Comparison of ENCODE assay signal across 24 cellular contexts in the genomic region with DNA sequence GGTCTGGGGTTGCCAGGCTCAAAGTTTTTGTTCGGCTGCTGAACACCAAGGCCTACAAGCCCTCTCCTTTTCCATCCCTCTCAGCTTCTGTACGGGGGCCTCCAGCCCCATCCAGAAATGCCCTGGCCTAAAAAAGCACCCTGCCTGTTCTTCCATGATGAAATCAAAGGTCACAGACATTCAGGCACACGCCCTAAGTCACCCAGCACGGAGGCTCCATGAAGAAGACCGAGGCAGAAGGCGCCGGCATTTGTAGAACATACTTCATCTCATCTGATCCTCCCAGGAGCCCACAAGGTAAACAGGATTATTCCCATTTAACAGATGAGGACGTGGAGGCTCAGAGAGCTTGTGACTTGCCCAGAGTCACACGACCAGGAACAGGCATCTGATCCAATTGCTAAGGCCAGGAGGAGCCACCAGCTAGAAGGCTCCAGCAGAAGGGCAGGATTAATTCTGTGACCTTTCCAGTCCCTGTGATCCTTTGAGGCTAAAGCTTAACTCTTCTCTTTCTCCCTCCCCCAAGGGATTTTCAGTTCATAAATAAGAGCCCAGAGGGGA. TPM values are rescaled to one million over a fixed set of nuclear protein-coding genes. Genes with fewer than 3 reads are reported as not detected.
"Had no signal": no experiment of that assay in that cellular context is flagged by ENCODE, and none has a peak within 500 bp of the region (broad histone marks: within the 10 kb centered on the region; RNA-seq: fewer than 3 reads in every experiment).

No MANE protein-coding gene starts in this region.

- H3K36me3 Mint-ChIP-seq: activated naive CD8-positive, alpha-beta T cell had no signal

- H3K4me3 Mint-ChIP-seq: activated CD8-positive, alpha-beta T cell treated with anti-CD3 and anti-CD28 coated beads, Interleukin-2, amount 10 ng/mL, durations not matched to agents 7 days and 5 days; activated naive CD8-positive, alpha-beta T cell; activated T-helper 17 cell treated with anti-CD3 and anti-CD28 coated beads, Interleukin-2, amount 50 U/mL, for 72 hours; central memory CD8-positive, alpha-beta T cell; nephron progenitor cell had no signal

- H3K9me3 ChIP-seq: breast epithelium, spleen, upper lobe of right lung had no signal

- H3K4me3 ChIP-seq: breast epithelium, spleen, upper lobe of right lung had no signal

- DNase-seq: activated CD4-positive, alpha-beta T cell treated with anti-CD3 and anti-CD28 coated beads for 1 hour; activated CD4-positive, alpha-beta T cell treated with anti-CD3 and anti-CD28 coated beads, Interleukin-2, amount 50 U/mL, for 1 hour; activated CD8-positive, alpha-beta T cell treated with anti-CD3 and anti-CD28 coated beads, Interleukin-2, amount 10 ng/mL, durations not matched to agents 7 days and 5 days; effector memory CD4-positive, alpha-beta T cell; glutamatergic neuron; hippocampal formation; kidney glomerular epithelial cell; left ventricle myocardium superior; nephron progenitor cell; occipital lobe; spleen; stimulated activated CD4-positive, alpha-beta T cell treated with anti-CD3 and anti-CD28 coated beads, Interleukin-4, amount 100 ng/mL, for 1 hour; stimulated activated naive CD8-positive, alpha-beta T cell treated with anti-CD3 and anti-CD28 coated beads, Interleukin-15, Interleukin-2, amounts not matched to agents 100 U/mL and 50 U/mL, for 24 hours; T-helper 2 cell; upper lobe of right lung had no signal

- H3K4me1 ChIP-seq: breast epithelium had no signal

- H3K27ac ChIP-seq: breast epithelium, spleen, upper lobe of right lung had no signal

- ATAC-seq: activated CD8-positive, alpha-beta T cell treated with anti-CD3 and anti-CD28 coated beads, Interleukin-2, amount 10 ng/mL, durations not matched to agents 7 days and 5 days; activated T-helper 17 cell treated with anti-CD3 and anti-CD28 coated beads, Interleukin-2, amount 50 U/mL, for 72 hours; esophagus mucosa; left ventricle myocardium superior; stimulated activated naive CD8-positive, alpha-beta T cell treated with anti-CD3 and anti-CD28 coated beads, Interleukin-15, Interleukin-2, amounts not matched to agents 100 U/mL and 50 U/mL, for 24 hours; upper lobe of right lung had no signal

- H3K9me3 Mint-ChIP-seq: activated T-helper 17 cell treated with anti-CD3 and anti-CD28 coated beads, Interleukin-2, amount 50 U/mL, for 72 hours; central memory CD8-positive, alpha-beta T cell; nephron progenitor cell had no signal

- FAIRE-seq: colon, frontal cortex had no signal

- H3K4me1 Mint-ChIP-seq: activated T-helper 17 cell treated with anti-CD3 and anti-CD28 coated beads, Interleukin-2, amount 50 U/mL, for 72 hours had no signal

- H3K27ac Mint-ChIP-seq: activated CD8-positive, alpha-beta T cell treated with anti-CD3 and anti-CD28 coated beads, Interleukin-2, amount 10 ng/mL, durations not matched to agents 7 days and 5 days; activated naive CD8-positive, alpha-beta T cell; activated T-helper 17 cell treated with anti-CD3 and anti-CD28 coated beads, Interleukin-2, amount 50 U/mL, for 72 hours; nephron progenitor cell had no signal

- H3K36me3 ChIP-seq: breast epithelium, spleen, upper lobe of right lung had no signal

RNA-seq across cellular contexts. Expression of gene CYTH4, which starts 38.5 kb away (rescaled TPM):
- total RNA-seq: myocyte, renal cortical epithelial cell had no signal
